19 cellular contexts compared by ENCODE assay signal in genomic region chr20:61439251-61439650, GRCh38.
"Had no signal": no experiment of that assay in that cellular context is flagged by ENCODE, and none has a peak within 500 bp of the region (broad histone marks: within the 10 kb centered on the region; RNA-seq: fewer than 3 reads in every experiment).

No MANE protein-coding gene starts in this region.

- H3K4me1 ChIP-seq: body of pancreas, prostate gland, thyroid gland had no signal

- H3K27me3 ChIP-seq: body of pancreas, thyroid gland had no signal

- ATAC-seq: body of pancreas, esophagus mucosa, mucosa of descending colon had no signal

- H3K27ac ChIP-seq: body of pancreas, hepatocyte, prostate gland, thyroid gland had no signal

- H2AFZ ChIP-seq: hepatocyte had no signal

- DNase-seq: activated CD4-positive, alpha-beta T cell treated with anti-CD3 and anti-CD28 coated beads for 1 hour; activated CD4-positive, alpha-beta T cell treated with anti-CD3 and anti-CD28 coated beads, Interleukin-2, amount 50 U/mL, for 1 hour; activated gamma-delta T cell treated with Interleukin-2 at 50 U/mL for 16 hours; activated T-cell treated with anti-CD3 and anti-CD28 coated beads, Interleukin-2, amount 50 U/mL, for 1 hour; anterior cingulate cortex; body of pancreas; central memory CD4-positive, alpha-beta T cell; dermis blood vessel endothelial cell; effector CD8-positive, alpha-beta T cell; foreskin melanocyte; mucosa of descending colon; naive B cell; stimulated activated CD4-positive, alpha-beta T cell treated with anti-CD3 and anti-CD28 coated beads, Interleukin-12 subunit alpha, Interleukin-12 subunit beta, amount 100 ng/mL, for 4 hours; stimulated activated CD4-positive, alpha-beta T cell treated with anti-CD3 and anti-CD28 coated beads, Interleukin-4, amount 100 ng/mL, for 4 hours; substantia nigra; thyroid gland had no signal

- H3K4me2 ChIP-seq: hepatocyte had no signal

- H3K4me3 ChIP-seq: body of pancreas, hepatocyte, mucosa of descending colon, prostate gland, thyroid gland had no signal

- H3K9me3 ChIP-seq: body of pancreas, mucosa of descending colon, prostate gland, thyroid gland had no signal

- H3K79me2 ChIP-seq: hepatocyte had no signal

- H3K36me3 ChIP-seq: prostate gland, thyroid gland had no signal
